In genomic region chr13:54445865-54446264, GRCh38 we compare ENCODE assay signal across 27 cellular contexts.
"Had no signal": no experiment of that assay in that cellular context is flagged by ENCODE, and none has a peak within 500 bp of the region (broad histone marks: within the 10 kb centered on the region; RNA-seq: fewer than 3 reads in every experiment).

No MANE protein-coding gene starts in this region.

- FAIRE-seq: colon, endometrium, endothelial cell of umbilical vein had no signal

- H3K27me3 ChIP-seq: colonic mucosa, dorsolateral prefrontal cortex, esophagus muscularis mucosa, esophagus squamous epithelium, foreskin keratinocyte, gastrocnemius medialis, gastroesophageal sphincter, heart left ventricle, heart right ventricle had no signal

- H3K36me3 ChIP-seq: colonic mucosa, esophagus muscularis mucosa, esophagus squamous epithelium, gastrocnemius medialis, gastroesophageal sphincter, heart left ventricle, heart right ventricle had no signal

- H3K4me1 ChIP-seq: colonic mucosa, esophagus muscularis mucosa, esophagus squamous epithelium, foreskin keratinocyte, gastrocnemius medialis, gastroesophageal sphincter, heart left ventricle, heart right ventricle had no signal

- H3K27ac ChIP-seq: colonic mucosa, coronary artery, dorsolateral prefrontal cortex, epithelial cell of prostate, esophagus muscularis mucosa, esophagus squamous epithelium, foreskin keratinocyte, gastrocnemius medialis, gastroesophageal sphincter, heart left ventricle, heart right ventricle had no signal

- H3K9me3 ChIP-seq: colonic mucosa, esophagus muscularis mucosa, esophagus squamous epithelium, gastrocnemius medialis, gastroesophageal sphincter had no signal

- H3K4me3 ChIP-seq: colonic mucosa, coronary artery, dorsolateral prefrontal cortex, esophagus muscularis mucosa, esophagus squamous epithelium, gastrocnemius medialis, gastroesophageal sphincter, heart left ventricle, heart right ventricle had no signal

- DNase-seq: colonic mucosa; cortex of kidney; dermis blood vessel endothelial cell; dorsolateral prefrontal cortex; effector CD4-positive, alpha-beta T cell; effector CD8-positive, alpha-beta T cell; effector memory CD4-positive, alpha-beta T cell; effector memory CD8-positive, alpha-beta T cell; endodermal cell; erythroblast; esophagus squamous epithelium; foreskin fibroblast; foreskin keratinocyte; foreskin melanocyte; gastrocnemius medialis; glutamatergic neuron; head of caudate nucleus; heart left ventricle; heart right ventricle had no signal

- ATAC-seq: effector memory CD8-positive, alpha-beta T cell; esophagus mucosa; foreskin keratinocyte; gastrocnemius medialis; gastroesophageal sphincter; heart left ventricle; heart right ventricle had no signal
